1 cellular context compared by ENCODE assay signal in genomic region chr12:100265732-100266131, GRCh38.
TF ChIP-seq lines count a peak whose summit lies in the region.

No MANE protein-coding gene starts in this region.

TF ChIP-seq in GM23338, 12 proteins besides CTCF, POLR2A, EP300 and RAD21 (continued from another document):
- TF ChIP-seq ZNF462 (CRISPR knock-in tag; IDR thresholded peaks at IDR 0.05): no peak
- no peak for TF ChIP-seq NANOG (IDR thresholded peaks at IDR 0.05; ENCODE audit: borderline replicate concordance)
- TF ChIP-seq ZNF114 (CRISPR knock-in tag; IDR thresholded peaks at IDR 0.05): no peak
- TF ChIP-seq EZH2phosphoT487 (IDR thresholded peaks at IDR 0.05; ENCODE audit: unreplicated experiment): no peak
- TF ChIP-seq EZH2 (IDR thresholded peaks at IDR 0.05; ENCODE audit: low read depth, unreplicated experiment): no peak
TF ChIP-seq in GM23338: peak in this region for 0.
